15 cellular contexts compared by ENCODE assay signal in the genomic region with DNA sequence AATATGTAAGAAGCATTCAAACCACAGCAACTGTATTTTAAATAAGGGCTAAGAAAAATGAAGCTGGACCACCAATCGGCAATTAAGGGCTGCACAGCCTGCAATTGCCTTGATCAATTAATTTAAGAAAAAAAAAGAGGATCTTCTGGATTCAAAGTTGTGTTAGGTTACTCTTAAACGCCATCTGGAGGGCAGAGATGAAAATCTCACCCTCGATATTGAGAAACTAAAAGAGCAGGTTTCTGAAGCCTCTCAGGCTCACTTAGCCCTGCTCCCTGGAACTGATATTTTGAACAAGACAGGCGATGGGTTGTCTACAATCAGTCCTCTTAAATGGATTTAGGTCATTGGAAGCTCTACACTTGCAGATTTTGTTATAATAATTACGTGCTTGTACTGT.
DNase-seq lines count a peak whose midpoint lies in the region; ATAC-seq, FAIRE-seq and TF ChIP-seq lines count a peak whose summit lies in the region.
"Had no signal": no experiment of that assay in that cellular context is flagged by ENCODE, and none has a peak within 500 bp of the region (broad histone marks: within the 10 kb centered on the region; RNA-seq: fewer than 3 reads in every experiment).

No MANE protein-coding gene starts in this region.

- H3K27me3 ChIP-seq in brain microvascular endothelial cell (replicated peaks): no peaks in the 10 kb centered on the region
- H3K27me3 ChIP-seq in CD4-positive, alpha-beta memory T cell (ENCODE audit: insufficient read depth, low read length): no peaks in the 10 kb centered on the region
- no peaks in the 10 kb centered on the region for H3K27me3 ChIP-seq in HAP-1 (ENCODE audit: low read depth)
- H3K27me3 ChIP-seq: body of pancreas had no signal

- intact Hi-C loops in CD4-positive, alpha-beta memory T cell (cut with micrococcal nuclease): no loop called here

- H3K4me1 Mint-ChIP-seq in CD4-positive, alpha-beta memory T cell: no peaks in the 10 kb centered on the region
- H3K4me1 Mint-ChIP-seq: activated B cell treated with CpG ODN at 0.5 μM for 24 hours; naive thymus-derived CD4-positive, alpha-beta T cell had no signal

- H3K27ac Mint-ChIP-seq in CD4-positive, alpha-beta memory T cell: no peak overlapping the region
- H3K27ac Mint-ChIP-seq: activated B cell treated with CpG ODN at 0.5 μM for 24 hours; naive thymus-derived CD4-positive, alpha-beta T cell had no signal

- POLR2A ChIA-PET in CD4-positive, alpha-beta memory T cell (lab: Charles Lee; ENCODE audit: partially characterized antibody): no interaction called here

- no peaks in the 10 kb centered on the region for H3K9me3 ChIP-seq in CD4-positive, alpha-beta memory T cell (ENCODE audit: control insufficient read depth in 1 of 2, low read length in 2 of 2)
- H3K9me3 ChIP-seq in HAP-1: no peaks in the 10 kb centered on the region
- H3K9me3 ChIP-seq: prostate gland had no signal

- in situ Hi-C loops in brain microvascular endothelial cell (cut with HindIII; ENCODE audit: low pct_ligation_motif_present, low sequenced_read_pairs): no loop called here
- in situ Hi-C loops in HAP-1 (cut with MboI; ENCODE audit: low sequenced_read_pairs): no loop called here

- H3K4me3 ChIP-seq in GM12865 (ENCODE audit: low read depth, low read length): no peak overlapping the region
- no peak overlapping the region for H3K4me3 ChIP-seq in brain microvascular endothelial cell (ENCODE audit: low read depth, low read length)
- H3K4me3 ChIP-seq in CD4-positive, alpha-beta memory T cell (ENCODE audit: low read length in 2 of 2): no peak overlapping the region
- no peak overlapping the region for H3K4me3 ChIP-seq in HAP-1
- H3K4me3 ChIP-seq: body of pancreas, left ventricle myocardium inferior, prostate gland had no signal

- DNase-seq in GM12865 (ENCODE audit: low read depth): peak; percentile 39
- peak; percentile 0 for DNase-seq in NCI-H1694 (lab: John Stamatoyannopoulos, UW)
- no peak for DNase-seq in brain microvascular endothelial cell
- no peak for DNase-seq in NK-92 treated with Interleukin-12 subunit alpha and Interleukin-12 subunit beta, amount 100 ng/mL, for 24 hours (lab: John Stamatoyannopoulos, UW)
- no peak for DNase-seq in CD4-positive, alpha-beta memory T cell
- DNase-seq in HAP-1 (ENCODE audit: low spot score in 2 of 2): no peak
- DNase-seq: activated B cell treated with CpG ODN at 0.5 μM for 24 hours; body of pancreas; DMS79 treated with DMSO at 0.1 percent for 48 hours; left ventricle myocardium inferior; naive thymus-derived CD4-positive, alpha-beta T cell; NCI-H146 had no signal

- CTCF ChIA-PET in CD4-positive, alpha-beta memory T cell (lab: Charles Lee; ENCODE audit: partially characterized antibody): no interaction called here

- no peak overlapping the region for H3K4me3 Mint-ChIP-seq in CD4-positive, alpha-beta memory T cell
- H3K4me3 Mint-ChIP-seq: activated B cell treated with CpG ODN at 0.5 μM for 24 hours; naive thymus-derived CD4-positive, alpha-beta T cell had no signal

- peak; percentile 52 for FAIRE-seq in A204.1 (lab: Jason Lieb, UNC)

- peak; percentile 28 for TF ChIP-seq CTCF in GM12865 (IDR thresholded peaks at IDR 0.05; ENCODE audit: insufficient read depth, low read depth, low read length, missing control alignments)
- TF ChIP-seq CTCF in brain microvascular endothelial cell (IDR thresholded peaks at IDR 0.05; ENCODE audit: low read depth, low read length, missing control alignments): peak; percentile 10

- no peaks in the 10 kb centered on the region for H3K27me3 Mint-ChIP-seq in CD4-positive, alpha-beta memory T cell
- H3K27me3 Mint-ChIP-seq: activated B cell treated with CpG ODN at 0.5 μM for 24 hours; naive thymus-derived CD4-positive, alpha-beta T cell had no signal

- H3K9me3 Mint-ChIP-seq in CD4-positive, alpha-beta memory T cell: peaks cover 0 to 69% (median 29%) of the 10 kb centered on the region in 8 donors

- H3K36me3 ChIP-seq in brain microvascular endothelial cell (replicated peaks): no peaks in the 10 kb centered on the region
- no peaks in the 10 kb centered on the region for H3K36me3 ChIP-seq in CD4-positive, alpha-beta memory T cell (ENCODE audit: insufficient read depth, low read length)
- no peaks in the 10 kb centered on the region for H3K36me3 ChIP-seq in HAP-1 (replicated peaks)
- H3K36me3 ChIP-seq: left ventricle myocardium inferior, prostate gland had no signal

- no peaks in the 10 kb centered on the region for H3K4me1 ChIP-seq in CD4-positive, alpha-beta memory T cell (ENCODE audit: insufficient read depth, low read length)
- H3K4me1 ChIP-seq in HAP-1: no peaks in the 10 kb centered on the region
- H3K4me1 ChIP-seq: body of pancreas, left ventricle myocardium inferior, prostate gland had no signal

- no peak for ATAC-seq in GM21576 (IDR thresholded peaks at IDR 0.05; ENCODE audit: unreplicated experiment)
- ATAC-seq: body of pancreas; naive thymus-derived CD4-positive, alpha-beta T cell had no signal

- no peak overlapping the region for H3K27ac ChIP-seq in brain microvascular endothelial cell
- no peak overlapping the region for H3K27ac ChIP-seq in CD4-positive, alpha-beta memory T cell (ENCODE audit: low read depth, low read length)
- H3K27ac ChIP-seq: body of pancreas, left ventricle myocardium inferior, prostate gland had no signal

- H3K36me3 Mint-ChIP-seq in CD4-positive, alpha-beta memory T cell: no peaks in the 10 kb centered on the region

Comparison
In these comparisons a context has a peak if more than half of its experiments do, and no peak if none do; other contexts are left out.
1. DNase-seq: peak in GM12865 (single experiment) and NCI-H1694 (single experiment); none in brain microvascular endothelial cell (single experiment), NK-92 treated with Interleukin-12 subunit alpha and Interleukin-12 subunit beta, amount 100 ng/mL, for 24 hours (single experiment), CD4-positive, alpha-beta memory T cell (0 of 5) and HAP-1 (0 of 2).